12 cellular contexts compared by ENCODE assay signal in genomic region chr2:177396630-177397460, GRCh38. TPM values are rescaled to one million over a fixed set of nuclear protein-coding genes. Genes with fewer than 3 reads are reported as not detected.
DNase-seq lines count a peak whose midpoint lies in the region; ATAC-seq, FAIRE-seq and TF ChIP-seq lines count a peak whose summit lies in the region.
"Had no signal": no experiment of that assay in that cellular context is flagged by ENCODE, and none has a peak within 500 bp of the region (broad histone marks: within the 10 kb centered on the region; RNA-seq: fewer than 3 reads in every experiment).

No MANE protein-coding gene starts in this region.

- FAIRE-seq in endothelial cell of umbilical vein (lab: Jason Lieb, UNC), result peak; percentile 87

- ATAC-seq in Panc1 (0 out of 2 replicates have a peak, but pooled peaks have one; percentile 28), sciatic nerve (no peak)

- H2AFZ ChIP-seq in endothelial cell of umbilical vein (ENCODE audit: low read depth, low read length) (no peak overlapping the region), osteoblast (ENCODE audit: low read length) (no peak overlapping the region)

- no TSS peak for BruUV-seq in Panc1 (replicated peaks; lab: Mats Ljungman, UMichigan)
- TSS peak; percentile 1 for BruUV-seq in endothelial cell of umbilical vein (replicated peaks; lab: Mats Ljungman, UMichigan)

- no peak overlapping the region for H3K4me3 Mint-ChIP-seq in activated CD4-positive, alpha-beta T cell treated with anti-CD3 and anti-CD28 coated beads, Interleukin-2, amount 10 ng/mL, durations not matched to agents 24 days and 14 days

- peak overlapping the region; percentile 59 for H3K9ac ChIP-seq in endothelial cell of umbilical vein (replicated peaks; ENCODE audit: extremely low read depth, insufficient read depth, low read length)

- dilution Hi-C loops in endothelial cell of umbilical vein (cut with MboI; ENCODE audit: extremely low pct_ligation_motif_present, low sequenced_read_pairs), result loop anchor here (10.0 kb wide), 1 partner anchor 232 kb away; no protein-coding TSS in a partner anchor

- H3K9me1 ChIP-seq in endothelial cell of umbilical vein (replicated peaks; ENCODE audit: control insufficient read depth, extremely low read depth, insufficient read depth, low read length), result no peaks in the 10 kb centered on the region

- no peak overlapping the region for H3K27ac Mint-ChIP-seq in activated CD4-positive, alpha-beta T cell treated with anti-CD3 and anti-CD28 coated beads, Interleukin-2, amount 10 ng/mL, durations not matched to agents 24 days and 14 days

- H3K79me2 ChIP-seq in endothelial cell of umbilical vein (ENCODE audit: control insufficient read depth, insufficient read depth, low read length), result peaks cover 85% of the 10 kb centered on the region
- H3K79me2 ChIP-seq in osteoblast (ENCODE audit: insufficient read depth, low read length), result peaks cover 83% of the 10 kb centered on the region

- H3K4me1 ChIP-seq in Panc1 (ENCODE audit: control insufficient read depth, insufficient read depth, low read length), result peaks cover 68% of the 10 kb centered on the region
- H3K4me1 ChIP-seq in endothelial cell of umbilical vein (ENCODE audit: control insufficient read depth, extremely low read depth, insufficient read depth, low read length), result peaks cover 75% of the 10 kb centered on the region
- peaks cover 33% of the 10 kb centered on the region for H3K4me1 ChIP-seq in osteoblast (ENCODE audit: insufficient read depth, low read length)

- DNase-seq in EH (ENCODE audit: low read depth), result peak; percentile 84
- no peak for DNase-seq in Panc1 (ENCODE audit: low read depth, low spot score)
- DNase-seq in endothelial cell of umbilical vein (ENCODE audit: low read depth, low spot score), result peak; percentile 94
- DNase-seq in osteoblast (ENCODE audit: insufficient read length, low spot score, missing footprints), result peak; percentile 59
- no peak for DNase-seq in GM19240 (ENCODE audit: insufficient read length, low spot score)
- DNase-seq in activated CD4-positive, alpha-beta T cell treated with anti-CD3 and anti-CD28 coated beads, Interleukin-2, amount 10 ng/mL, durations not matched to agents 24 days and 14 days, result no peak
- DNase-seq in cardiac septum (ENCODE audit: low spot score), result no peak
- DNase-seq in sciatic nerve (ENCODE audit: low spot score), result no peak
- DNase-seq: GOT3, Karpas-422 had no signal

- intact Hi-C loops in Panc1 (cut with micrococcal nuclease; ENCODE audit: unreplicated experiment), result loop anchor here (10.0 kb wide), 1 partner anchor 152 kb away; no protein-coding TSS in a partner anchor
- intact Hi-C loops in endothelial cell of umbilical vein (cut with micrococcal nuclease), result loop anchor here (1.0 to 5.0 kb wide), 7 partner anchors 18 to 232 kb away; partner anchors contain the start of genes HNRNPA3 and NFE2L2
- intact Hi-C loops in activated CD4-positive, alpha-beta T cell treated with anti-CD3 and anti-CD28 coated beads, Interleukin-2, amount 10 ng/mL, durations not matched to agents 24 days and 14 days (cut with micrococcal nuclease), result no loop called here
- intact Hi-C loops in cardiac septum (cut with DNase I), result no loop called here
- intact Hi-C loops in sciatic nerve (cut with DNase I), result no loop called here

- no peaks in the 10 kb centered on the region for H3K27me3 Mint-ChIP-seq in activated CD4-positive, alpha-beta T cell treated with anti-CD3 and anti-CD28 coated beads, Interleukin-2, amount 10 ng/mL, durations not matched to agents 24 days and 14 days

- TF ChIP-seq POLR2A in endothelial cell of umbilical vein (IDR thresholded peaks at IDR 0.05; ENCODE audit: low read depth, low read length), result peak; percentile 62

- no peaks in the 10 kb centered on the region for H4K20me1 ChIP-seq in endothelial cell of umbilical vein (replicated peaks; ENCODE audit: control insufficient read depth, extremely low read depth, insufficient read depth, low read length)
- peaks cover 19% of the 10 kb centered on the region for H4K20me1 ChIP-seq in osteoblast (ENCODE audit: insufficient read depth, low read length)

- H3K9me3 ChIP-seq in Panc1 (ENCODE audit: control insufficient read depth, insufficient read depth, low read depth, low read length), result no peaks in the 10 kb centered on the region
- no peaks in the 10 kb centered on the region for H3K9me3 ChIP-seq in endothelial cell of umbilical vein (replicated peaks; ENCODE audit: control insufficient read depth, insufficient read depth, low read length)
- H3K9me3 ChIP-seq in osteoblast (ENCODE audit: low read depth, low read length), result no peaks in the 10 kb centered on the region
- H3K9me3 ChIP-seq: heart left ventricle, right atrium auricular region had no signal

- H3K4me3 ChIP-seq in Panc1 (ENCODE audit: low read depth in 2 of 2, low read length in 2 of 2) (peak overlapping the region in 1 of 2 experiments; percentile 19; a peak in 1 of 4 replicates), endothelial cell of umbilical vein (replicated peaks in 1 of 3; ENCODE audit: insufficient read depth in 1 of 3, low read depth in 1 of 3, low read length in 3 of 3) (peak overlapping the region in 1 of 3 experiments; percentile 29), osteoblast (ENCODE audit: insufficient read depth, low read length) (peak overlapping the region; percentile 54)
- H3K4me3 ChIP-seq: heart left ventricle, right atrium auricular region had no signal

- POLR2A ChIA-PET in Panc1 (lab: Charles Lee), result interaction anchor here (0.6 to 0.7 kb wide), 2 partner anchors 127 to 155 kb away, joined by 5 to 6 read pairs; no protein-coding TSS in a partner anchor
- POLR2A ChIA-PET in endothelial cell of umbilical vein (lab: Charles Lee), result no interaction called here

- H3K4me2 ChIP-seq in endothelial cell of umbilical vein (ENCODE audit: insufficient read depth, low read length), result peak overlapping the region; percentile 60
- peak overlapping the region; percentile 81 for H3K4me2 ChIP-seq in osteoblast (ENCODE audit: insufficient read depth, low read length)

- H3K9me3 Mint-ChIP-seq in activated CD4-positive, alpha-beta T cell treated with anti-CD3 and anti-CD28 coated beads, Interleukin-2, amount 10 ng/mL, durations not matched to agents 24 days and 14 days, result peaks cover 3% of the 10 kb centered on the region

- H3K27me3 ChIP-seq in Panc1 (ENCODE audit: control insufficient read depth, insufficient read depth, low read length) (no peaks in the 10 kb centered on the region), endothelial cell of umbilical vein (ENCODE audit: control insufficient read depth in 2 of 2, insufficient read depth in 2 of 2, low read length in 2 of 2) (no peaks in the 10 kb centered on the region), osteoblast (ENCODE audit: insufficient read depth, low read length) (no peaks in the 10 kb centered on the region)
- H3K27me3 ChIP-seq: heart left ventricle, right atrium auricular region had no signal

- TF ChIP-seq CTCF in Panc1 (IDR thresholded peaks at IDR 0.05) (no peak), endothelial cell of umbilical vein (IDR thresholded peaks at IDR 0.05; ENCODE audit: extremely low read depth in 1 of 2, insufficient read depth in 1 of 2, low read depth in 1 of 2, low read length in 2 of 2) (no peak), osteoblast (IDR thresholded peaks at IDR 0.05; ENCODE audit: extremely low read depth, low read depth, low read length) (no peak)

- H3K36me3 ChIP-seq in Panc1 (ENCODE audit: control insufficient read depth, insufficient read depth, low read length) (no peaks in the 10 kb centered on the region; the same call in none of the 2 replicates), endothelial cell of umbilical vein (ENCODE audit: control insufficient read depth in 2 of 2, extremely low read depth in 1 of 2, insufficient read depth in 2 of 2, low read length in 2 of 2) (no peaks in the 10 kb centered on the region), osteoblast (ENCODE audit: insufficient read depth, low read length) (no peaks in the 10 kb centered on the region)
- H3K36me3 ChIP-seq: heart left ventricle, right atrium auricular region had no signal

- CTCF ChIA-PET in Panc1 (lab: Charles Lee), result no interaction called here
- CTCF ChIA-PET in endothelial cell of umbilical vein (lab: Charles Lee), result interaction anchor here (1.2 to 4.3 kb wide), 5 partner anchors 9 to 232 kb away, joined by 3 to 15 read pairs (median 9); no protein-coding TSS in a partner anchor

- H3K27ac ChIP-seq in Panc1 (ENCODE audit: low read length), result peak overlapping the region; percentile 77
- H3K27ac ChIP-seq in endothelial cell of umbilical vein (ENCODE audit: insufficient read depth, low read depth, low read length), result peak overlapping the region; percentile 82
- peak overlapping the region; percentile 82 for H3K27ac ChIP-seq in osteoblast (ENCODE audit: low read depth, low read length)

- in situ Hi-C loops in Panc1 (cut with HindIII; ENCODE audit: low pct_unique_long_range_greater_than_20kb, low sequenced_read_pairs), result no loop called here

- H3K4me1 Mint-ChIP-seq in activated CD4-positive, alpha-beta T cell treated with anti-CD3 and anti-CD28 coated beads, Interleukin-2, amount 10 ng/mL, durations not matched to agents 24 days and 14 days, result peaks cover 52% of the 10 kb centered on the region

- peaks cover 15% of the 10 kb centered on the region for H3K36me3 Mint-ChIP-seq in activated CD4-positive, alpha-beta T cell treated with anti-CD3 and anti-CD28 coated beads, Interleukin-2, amount 10 ng/mL, durations not matched to agents 24 days and 14 days (ENCODE audit: low read depth)

TF ChIP-seq in endothelial cell of umbilical vein, 7 proteins besides CTCF, POLR2A, EP300 and RAD21 (continues in another document):
- peak; percentile 71 for TF ChIP-seq FOS (IDR thresholded peaks at IDR 0.05; ENCODE audit: borderline replicate concordance, insufficient read depth, low read length)
- TF ChIP-seq JUN (IDR thresholded peaks at IDR 0.05; ENCODE audit: borderline replicate concordance, insufficient read depth, insufficient read length, low read depth), result peak; percentile 93
- TF ChIP-seq MYC (IDR thresholded peaks at IDR 0.05; ENCODE audit: low read depth, low read length), result no peak

RNA-seq across cellular contexts. Expression of gene AGPS, which starts 4.3 kb away (rescaled TPM):
- total RNA-seq in Panc1 (2021; ENCODE audit: unreplicated experiment) (68.7 TPM), endothelial cell of umbilical vein (88.8 and 96.5 TPM in 2 replicates), osteoblast (32.1 and 34.0 TPM in 2 replicates), cardiac septum (27.5 TPM), sciatic nerve (44.2 TPM)
- polyA plus RNA-seq in Panc1 (2012; ENCODE audit: insufficient read length), result 35.7 TPM
- polyA plus RNA-seq in endothelial cell of umbilical vein, result 7.5 and 10.1 TPM in 2 replicates
- 16.6 and 17.8 TPM in 2 replicates for polyA plus RNA-seq in endothelial cell of umbilical vein (2011; cell fraction: cytosol; rRNA removed)
- polyA plus RNA-seq in endothelial cell of umbilical vein (2011; cell fraction: nucleus; rRNA removed), result 16.1 and 29.2 TPM in 2 replicates
- 47.9 and 71.7 TPM in 2 replicates for polyA plus RNA-seq in endothelial cell of umbilical vein (2012)
- 28.9 and 33.3 TPM in 2 replicates for polyA minus RNA-seq in endothelial cell of umbilical vein
- 32.8 TPM for polyA minus RNA-seq in endothelial cell of umbilical vein (2011; cell fraction: cytosol; rRNA and poly(A)+ RNA removed)
- 60.9 and 96.6 TPM in 2 replicates for polyA minus RNA-seq in endothelial cell of umbilical vein (2011; cell fraction: nucleus; rRNA and poly(A)+ RNA removed)
- total RNA-seq in activated CD4-positive, alpha-beta T cell treated with anti-CD3 and anti-CD28 coated beads, Interleukin-2, amount 10 ng/mL, durations not matched to agents 24 days and 14 days, result 74.0 and 76.7 TPM in 2 replicates

Comparison
In these comparisons a context has a peak if more than half of its experiments do, and no peak if none do; other contexts are left out.
1. DNase-seq: peak in EH (single experiment), endothelial cell of umbilical vein (single experiment) and osteoblast (single experiment); none in Panc1 (single experiment), GM19240 (single experiment), activated CD4-positive, alpha-beta T cell treated with anti-CD3 and anti-CD28 coated beads, Interleukin-2, amount 10 ng/mL, durations not matched to agents 24 days and 14 days (single experiment), cardiac septum (single experiment) and sciatic nerve (single experiment).
2. intact Hi-C loops: an anchor here in Panc1 (10.0 kb wide) and endothelial cell of umbilical vein (1.0 to 5.0 kb wide); none called in activated CD4-positive, alpha-beta T cell treated with anti-CD3 and anti-CD28 coated beads, Interleukin-2, amount 10 ng/mL, durations not matched to agents 24 days and 14 days, cardiac septum and sciatic nerve.
3. Peak in every context shown above with its lines, with median percentiles within 50 percentile points of each other: H3K27ac ChIP-seq.